Comparison of ENCODE assay signal across 8 cellular contexts in the genomic region with DNA sequence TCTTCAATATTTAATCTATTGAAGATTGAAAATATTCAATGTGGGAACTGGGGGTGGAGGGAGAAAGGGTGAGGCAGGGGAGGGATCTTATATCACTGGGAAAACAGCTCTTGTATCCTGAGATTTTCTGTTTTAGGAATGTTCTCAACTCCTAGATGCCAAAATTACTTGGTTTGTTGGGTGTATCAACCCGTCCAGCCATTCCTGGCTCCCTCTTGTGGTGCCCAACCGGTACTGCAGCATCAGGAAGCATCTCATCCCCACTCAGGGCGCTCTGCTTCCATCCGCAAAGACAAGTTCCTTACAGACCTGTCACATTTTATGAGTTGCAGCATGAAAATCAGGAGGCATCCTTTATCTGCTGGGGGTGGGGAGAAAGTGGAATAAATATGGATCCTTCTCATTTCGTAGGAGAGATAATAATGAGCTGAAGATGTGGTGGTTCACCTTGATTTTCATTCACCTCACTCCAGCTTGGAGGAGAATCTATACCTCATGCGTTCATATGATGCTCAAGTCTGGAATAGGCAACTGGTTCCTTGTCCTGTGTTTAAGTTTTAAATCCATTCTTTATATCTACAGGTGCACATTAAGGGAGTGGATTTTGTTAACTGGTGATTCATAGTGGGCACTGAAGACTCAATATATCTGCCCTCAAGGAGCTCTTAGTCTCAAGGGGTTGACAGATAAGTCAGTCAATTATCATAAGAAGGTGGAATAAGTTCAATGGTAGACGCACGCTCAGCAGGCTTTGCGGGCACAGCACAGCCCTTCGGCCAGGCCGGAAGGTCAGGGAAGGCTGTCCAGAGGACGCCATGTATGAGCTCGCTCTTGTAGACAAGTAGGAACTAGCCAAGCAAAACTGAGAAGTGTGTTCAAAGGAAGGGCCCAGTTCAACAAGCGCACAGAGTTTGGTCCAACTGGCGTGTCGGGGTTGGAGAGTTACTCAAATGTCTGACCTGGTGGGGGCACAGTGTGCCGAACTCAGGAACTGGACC.
DNase-seq lines count a peak whose midpoint lies in the region; ATAC-seq and TF ChIP-seq lines count a peak whose summit lies in the region.

No MANE protein-coding gene starts in this region.

- intact Hi-C loops in adrenal gland (cut with DNase I), result loop anchor here in 1 of 2 donors (5.0 kb wide), 1 partner anchor 127 kb away; a partner anchor contains a TSS
- intact Hi-C loops in sigmoid colon (cut with DNase I), result loop anchor here (2.0 to 5.0 kb wide), 2 partner anchors 127 to 148 kb away; a partner anchor contains a TSS

- TF ChIP-seq EP300 in sigmoid colon (IDR thresholded peaks at IDR 0.05), result no peak

- no peak overlapping the region for H3K4me3 ChIP-seq in adrenal gland
- H3K4me3 ChIP-seq in right atrium auricular region, result no peak overlapping the region
- H3K4me3 ChIP-seq in sigmoid colon, result no peak overlapping the region

- ATAC-seq in GM18867 (IDR thresholded peaks at IDR 0.05; ENCODE audit: unreplicated experiment) (peak; percentile 75), GM21447 (IDR thresholded peaks at IDR 0.05; ENCODE audit: unreplicated experiment) (no peak)

- WGBS in adrenal gland, 4 donors, result 80 to 82% (median 81%) methylated on average over 17 of the region's 17 CpGs
- 75 to 82% methylated on average over 17 of the region's 17 CpGs for WGBS in sigmoid colon, 2 donors

- H3K27me3 ChIP-seq in adrenal gland (no peaks in the 10 kb centered on the region), right atrium auricular region (no peaks in the 10 kb centered on the region), sigmoid colon (no peaks in the 10 kb centered on the region)

- TF ChIP-seq POLR2A in adrenal gland (IDR thresholded peaks at IDR 0.05) (no peak), sigmoid colon (IDR thresholded peaks at IDR 0.05) (no peak)

- TF ChIP-seq CTCF in adrenal gland (IDR thresholded peaks at IDR 0.05), result peak; percentile 88 to 96 (median 92)
- peak; percentile 93 to 96 for TF ChIP-seq CTCF in right atrium auricular region (IDR thresholded peaks at IDR 0.05)
- peak; percentile 45 to 90 (median 86) for TF ChIP-seq CTCF in sigmoid colon (IDR thresholded peaks at IDR 0.05)

- DNase-seq in Ammon's horn (ENCODE audit: low spot score) (peak; percentile 82), HK-2 (ENCODE audit: unreplicated experiment) (peak; percentile 55), T follicular helper cell (ENCODE audit: low read depth) (peak; percentile 37), adrenal gland (peak; percentile 60 to 90 (median 77)), right atrium auricular region (ENCODE audit: low spot score) (peak; percentile 83), sigmoid colon (peak; percentile 85)

- H3K36me3 ChIP-seq in adrenal gland (replicated peaks in 1 of 2), result peaks cover 0 to 27% of the 10 kb centered on the region in 2 donors
- peaks cover 4% of the 10 kb centered on the region for H3K36me3 ChIP-seq in right atrium auricular region
- H3K36me3 ChIP-seq in sigmoid colon, result peaks cover 0 to 4% (median 0%) of the 10 kb centered on the region in 4 donors

- H3K9me3 ChIP-seq in adrenal gland (replicated peaks in 1 of 3) (no peaks in the 10 kb centered on the region), right atrium auricular region (no peaks in the 10 kb centered on the region), sigmoid colon (no peaks in the 10 kb centered on the region)

- H3K27ac ChIP-seq in adrenal gland (no peak overlapping the region), right atrium auricular region (no peak overlapping the region), sigmoid colon (no peak overlapping the region)

- peaks cover 0 to 5% of the 10 kb centered on the region in 2 donors for H3K4me1 ChIP-seq in adrenal gland (replicated peaks in 1 of 2)
- no peaks in the 10 kb centered on the region for H3K4me1 ChIP-seq in right atrium auricular region
- peaks cover 0 to 5% (median 2%) of the 10 kb centered on the region in 4 donors for H3K4me1 ChIP-seq in sigmoid colon
